Comparison of ENCODE assay signal across 9 cellular contexts in the genomic region with DNA sequence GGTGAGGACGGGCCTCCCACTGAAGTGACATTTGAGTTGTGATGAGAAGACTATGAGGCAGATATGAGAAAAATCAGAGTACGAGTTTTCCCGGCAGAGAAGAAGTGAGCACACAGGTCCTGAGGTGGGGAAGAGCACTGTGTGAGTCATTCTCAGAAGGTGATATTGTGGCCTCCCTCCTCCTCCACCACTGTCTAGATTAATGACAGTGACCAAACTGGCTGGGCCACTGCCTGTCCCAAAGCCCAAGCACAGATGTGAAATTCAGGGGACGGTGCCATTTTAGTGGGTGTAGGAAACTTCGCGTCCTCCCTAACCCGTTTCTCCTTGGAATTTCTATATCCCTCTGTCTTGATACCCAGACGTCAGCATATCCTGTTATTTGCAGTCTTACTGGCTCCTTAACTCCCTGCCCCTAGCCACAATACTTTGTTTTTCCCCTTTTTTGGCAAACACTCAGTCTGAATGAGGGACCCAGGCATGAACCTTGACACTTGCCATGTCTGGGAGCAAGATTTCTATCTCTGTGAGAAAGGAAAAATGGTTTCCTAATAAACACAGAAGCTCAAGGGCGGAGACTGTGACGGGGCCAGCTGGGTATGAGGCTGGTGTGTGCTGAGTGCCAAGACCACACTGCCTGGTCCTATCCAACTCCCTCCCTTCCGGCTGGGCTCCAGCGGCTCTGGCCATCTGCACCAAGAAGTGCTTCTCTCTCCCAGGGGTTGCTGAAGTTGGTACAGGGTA. TPM values are rescaled to one million over a fixed set of nuclear protein-coding genes. Genes with fewer than 3 reads are reported as not detected.
A peak's percentile ranks its signal among the peaks of the same experiment; 100 is the strongest.
DNase-seq lines count a peak whose midpoint lies in the region; ATAC-seq lines count a peak whose summit lies in the region.
"Had no signal": no experiment of that assay in that cellular context is flagged by ENCODE, and none has a peak within 500 bp of the region (broad histone marks: within the 10 kb centered on the region; RNA-seq: fewer than 3 reads in every experiment).

No MANE protein-coding gene starts in this region.

- peaks cover 68% of the 10 kb centered on the region for H3F3A ChIP-seq in GM23248 (ENCODE audit: insufficient read depth)

- no peak overlapping the region for H3K4me2 ChIP-seq in GM23248 (ENCODE audit: unreplicated experiment)

- no peaks in the 10 kb centered on the region for H3K36me3 ChIP-seq in GM23248 (ENCODE audit: low read depth)
- no peaks in the 10 kb centered on the region for H3K36me3 ChIP-seq in skeletal muscle tissue (ENCODE audit: control insufficient read depth in 3 of 3, insufficient read depth in 3 of 3, low read length in 3 of 3)

- in situ Hi-C loops in GM23248 (cut with MboI), result no loop called here

- H3K79me2 ChIP-seq in GM23248 (ENCODE audit: insufficient read depth), result peaks cover 93% of the 10 kb centered on the region

- no peaks in the 10 kb centered on the region for H3K27me3 ChIP-seq in GM23248 (replicated peaks; ENCODE audit: insufficient read depth)
- H3K27me3 ChIP-seq in skeletal muscle tissue (ENCODE audit: control insufficient read depth in 3 of 3, insufficient read depth in 3 of 3, low read length in 3 of 3), result no peaks in the 10 kb centered on the region

- H3K27ac ChIP-seq in GM23248 (peak overlapping the region; percentile 56), caudate nucleus (ENCODE audit: low read depth, low read length) (peak overlapping the region; percentile 42), skeletal muscle tissue (ENCODE audit: low read depth, low read length) (peak overlapping the region; percentile 66)

- 36 to 37% methylated on average over 12 of the region's 12 CpGs for WGBS in GM23248 (ENCODE audit: low coverage in 1 of 2, low lambda C conversion rate in 2 of 2, missing lambda C conversion rate in 2 of 2), 2 experiments

- no peak for ATAC-seq in GM19463 (IDR thresholded peaks at IDR 0.05; ENCODE audit: unreplicated experiment)

- H3K9me3 ChIP-seq in GM23248 (ENCODE audit: low read depth) (no peaks in the 10 kb centered on the region), skeletal muscle tissue (ENCODE audit: control insufficient read depth in 3 of 3, low read length in 3 of 3) (no peaks in the 10 kb centered on the region)

- no peaks in the 10 kb centered on the region for H4K20me1 ChIP-seq in GM23248 (ENCODE audit: insufficient read depth)

- peak; percentile 84 for DNase-seq in GM23248
- peak in 53 of 61 donors; percentile 10 to 87 (median 61) for DNase-seq in caudate nucleus (lab: John Stamatoyannopoulos, UW)
- peak; percentile 71 for DNase-seq in islet precursor cell
- DNase-seq in HCEC 1CT, result no peak
- DNase-seq in activated T-cell treated with anti-CD3 and anti-CD28 coated beads for 4 hours, result no peak
- no peak for DNase-seq in NCI-H226
- DNase-seq: NCI-H1105 had no signal

- H3K4me3 ChIP-seq in GM23248 (no peak overlapping the region), skeletal muscle tissue (ENCODE audit: low read length in 3 of 3) (peak overlapping the region in 1 of 3 donors; percentile 14)

- no peak overlapping the region for H2AFZ ChIP-seq in GM23248

- no peaks in the 10 kb centered on the region for H3K9me2 ChIP-seq in GM23248 (ENCODE audit: insufficient read depth)

- peaks cover 48% of the 10 kb centered on the region for H3K4me1 ChIP-seq in GM23248 (ENCODE audit: insufficient read depth)
- peaks cover 18 to 27% (median 23%) of the 10 kb centered on the region in 3 donors for H3K4me1 ChIP-seq in skeletal muscle tissue (ENCODE audit: control insufficient read depth in 3 of 3, insufficient read depth in 3 of 3, low read length in 3 of 3)

- H3K9ac ChIP-seq in GM23248, result peak overlapping the region; percentile 34; the same call in 1 of the 2 replicates
- H3K9ac ChIP-seq in skeletal muscle tissue (ENCODE audit: low read depth in 1 of 3, low read length in 3 of 3), result no peak overlapping the region

RNA-seq across cellular contexts. Expression of gene PRICKLE2, which starts 15.2 kb away (rescaled TPM):
- total RNA-seq in GM23248 (2014; rRNA removed; shearing (Covaris generic)), result 19.6 and 24.8 TPM in 2 replicates
- 7.0 and 7.3 TPM in 2 replicates for polyA plus RNA-seq in GM23248 (2016; fragmentation: Nextera tagmentation; extraction: Ambion mirVana)
- total RNA-seq in skeletal muscle tissue, result 32.9 TPM

Comparison
In these comparisons a context has a peak if more than half of its experiments do, and no peak if none do; other contexts are left out.
1. DNase-seq: peak in GM23248 (single experiment), caudate nucleus (53 of 61) and islet precursor cell (single experiment); none in HCEC 1CT (single experiment), activated T-cell treated with anti-CD3 and anti-CD28 coated beads for 4 hours (single experiment) and NCI-H226 (single experiment).
2. Peak in every context shown above with its lines, with median percentiles within 50 percentile points of each other: H3K27ac ChIP-seq.